In genomic region chr5:42037379-42037932, GRCh38 we compare ENCODE assay signal across 1 cellular context.
TF ChIP-seq lines count a peak whose summit lies in the region.

No MANE protein-coding gene starts in this region.

TF ChIP-seq in GM23338, 12 proteins besides CTCF, POLR2A, EP300 and RAD21:
- TF ChIP-seq, protein P1, sequence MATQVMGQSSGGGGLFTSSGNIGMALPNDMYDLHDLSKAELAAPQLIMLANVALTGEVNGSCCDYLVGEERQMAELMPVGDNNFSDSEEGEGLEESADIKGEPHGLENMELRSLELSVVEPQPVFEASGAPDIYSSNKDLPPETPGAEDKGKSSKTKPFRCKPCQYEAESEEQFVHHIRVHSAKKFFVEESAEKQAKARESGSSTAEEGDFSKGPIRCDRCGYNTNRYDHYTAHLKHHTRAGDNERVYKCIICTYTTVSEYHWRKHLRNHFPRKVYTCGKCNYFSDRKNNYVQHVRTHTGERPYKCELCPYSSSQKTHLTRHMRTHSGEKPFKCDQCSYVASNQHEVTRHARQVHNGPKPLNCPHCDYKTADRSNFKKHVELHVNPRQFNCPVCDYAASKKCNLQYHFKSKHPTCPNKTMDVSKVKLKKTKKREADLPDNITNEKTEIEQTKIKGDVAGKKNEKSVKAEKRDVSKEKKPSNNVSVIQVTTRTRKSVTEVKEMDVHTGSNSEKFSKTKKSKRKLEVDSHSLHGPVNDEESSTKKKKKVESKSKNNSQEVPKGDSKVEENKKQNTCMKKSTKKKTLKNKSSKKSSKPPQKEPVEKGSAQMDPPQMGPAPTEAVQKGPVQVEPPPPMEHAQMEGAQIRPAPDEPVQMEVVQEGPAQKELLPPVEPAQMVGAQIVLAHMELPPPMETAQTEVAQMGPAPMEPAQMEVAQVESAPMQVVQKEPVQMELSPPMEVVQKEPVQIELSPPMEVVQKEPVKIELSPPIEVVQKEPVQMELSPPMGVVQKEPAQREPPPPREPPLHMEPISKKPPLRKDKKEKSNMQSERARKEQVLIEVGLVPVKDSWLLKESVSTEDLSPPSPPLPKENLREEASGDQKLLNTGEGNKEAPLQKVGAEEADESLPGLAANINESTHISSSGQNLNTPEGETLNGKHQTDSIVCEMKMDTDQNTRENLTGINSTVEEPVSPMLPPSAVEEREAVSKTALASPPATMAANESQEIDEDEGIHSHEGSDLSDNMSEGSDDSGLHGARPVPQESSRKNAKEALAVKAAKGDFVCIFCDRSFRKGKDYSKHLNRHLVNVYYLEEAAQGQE (IDR thresholded peaks at IDR 0.05; ENCODE audit: unreplicated experiment) = no peak
- TF ChIP-seq ZNF331 (CRISPR knock-in tag; IDR thresholded peaks at IDR 0.05; ENCODE audit: low read depth) = no peak
- TF ChIP-seq, protein P2, sequence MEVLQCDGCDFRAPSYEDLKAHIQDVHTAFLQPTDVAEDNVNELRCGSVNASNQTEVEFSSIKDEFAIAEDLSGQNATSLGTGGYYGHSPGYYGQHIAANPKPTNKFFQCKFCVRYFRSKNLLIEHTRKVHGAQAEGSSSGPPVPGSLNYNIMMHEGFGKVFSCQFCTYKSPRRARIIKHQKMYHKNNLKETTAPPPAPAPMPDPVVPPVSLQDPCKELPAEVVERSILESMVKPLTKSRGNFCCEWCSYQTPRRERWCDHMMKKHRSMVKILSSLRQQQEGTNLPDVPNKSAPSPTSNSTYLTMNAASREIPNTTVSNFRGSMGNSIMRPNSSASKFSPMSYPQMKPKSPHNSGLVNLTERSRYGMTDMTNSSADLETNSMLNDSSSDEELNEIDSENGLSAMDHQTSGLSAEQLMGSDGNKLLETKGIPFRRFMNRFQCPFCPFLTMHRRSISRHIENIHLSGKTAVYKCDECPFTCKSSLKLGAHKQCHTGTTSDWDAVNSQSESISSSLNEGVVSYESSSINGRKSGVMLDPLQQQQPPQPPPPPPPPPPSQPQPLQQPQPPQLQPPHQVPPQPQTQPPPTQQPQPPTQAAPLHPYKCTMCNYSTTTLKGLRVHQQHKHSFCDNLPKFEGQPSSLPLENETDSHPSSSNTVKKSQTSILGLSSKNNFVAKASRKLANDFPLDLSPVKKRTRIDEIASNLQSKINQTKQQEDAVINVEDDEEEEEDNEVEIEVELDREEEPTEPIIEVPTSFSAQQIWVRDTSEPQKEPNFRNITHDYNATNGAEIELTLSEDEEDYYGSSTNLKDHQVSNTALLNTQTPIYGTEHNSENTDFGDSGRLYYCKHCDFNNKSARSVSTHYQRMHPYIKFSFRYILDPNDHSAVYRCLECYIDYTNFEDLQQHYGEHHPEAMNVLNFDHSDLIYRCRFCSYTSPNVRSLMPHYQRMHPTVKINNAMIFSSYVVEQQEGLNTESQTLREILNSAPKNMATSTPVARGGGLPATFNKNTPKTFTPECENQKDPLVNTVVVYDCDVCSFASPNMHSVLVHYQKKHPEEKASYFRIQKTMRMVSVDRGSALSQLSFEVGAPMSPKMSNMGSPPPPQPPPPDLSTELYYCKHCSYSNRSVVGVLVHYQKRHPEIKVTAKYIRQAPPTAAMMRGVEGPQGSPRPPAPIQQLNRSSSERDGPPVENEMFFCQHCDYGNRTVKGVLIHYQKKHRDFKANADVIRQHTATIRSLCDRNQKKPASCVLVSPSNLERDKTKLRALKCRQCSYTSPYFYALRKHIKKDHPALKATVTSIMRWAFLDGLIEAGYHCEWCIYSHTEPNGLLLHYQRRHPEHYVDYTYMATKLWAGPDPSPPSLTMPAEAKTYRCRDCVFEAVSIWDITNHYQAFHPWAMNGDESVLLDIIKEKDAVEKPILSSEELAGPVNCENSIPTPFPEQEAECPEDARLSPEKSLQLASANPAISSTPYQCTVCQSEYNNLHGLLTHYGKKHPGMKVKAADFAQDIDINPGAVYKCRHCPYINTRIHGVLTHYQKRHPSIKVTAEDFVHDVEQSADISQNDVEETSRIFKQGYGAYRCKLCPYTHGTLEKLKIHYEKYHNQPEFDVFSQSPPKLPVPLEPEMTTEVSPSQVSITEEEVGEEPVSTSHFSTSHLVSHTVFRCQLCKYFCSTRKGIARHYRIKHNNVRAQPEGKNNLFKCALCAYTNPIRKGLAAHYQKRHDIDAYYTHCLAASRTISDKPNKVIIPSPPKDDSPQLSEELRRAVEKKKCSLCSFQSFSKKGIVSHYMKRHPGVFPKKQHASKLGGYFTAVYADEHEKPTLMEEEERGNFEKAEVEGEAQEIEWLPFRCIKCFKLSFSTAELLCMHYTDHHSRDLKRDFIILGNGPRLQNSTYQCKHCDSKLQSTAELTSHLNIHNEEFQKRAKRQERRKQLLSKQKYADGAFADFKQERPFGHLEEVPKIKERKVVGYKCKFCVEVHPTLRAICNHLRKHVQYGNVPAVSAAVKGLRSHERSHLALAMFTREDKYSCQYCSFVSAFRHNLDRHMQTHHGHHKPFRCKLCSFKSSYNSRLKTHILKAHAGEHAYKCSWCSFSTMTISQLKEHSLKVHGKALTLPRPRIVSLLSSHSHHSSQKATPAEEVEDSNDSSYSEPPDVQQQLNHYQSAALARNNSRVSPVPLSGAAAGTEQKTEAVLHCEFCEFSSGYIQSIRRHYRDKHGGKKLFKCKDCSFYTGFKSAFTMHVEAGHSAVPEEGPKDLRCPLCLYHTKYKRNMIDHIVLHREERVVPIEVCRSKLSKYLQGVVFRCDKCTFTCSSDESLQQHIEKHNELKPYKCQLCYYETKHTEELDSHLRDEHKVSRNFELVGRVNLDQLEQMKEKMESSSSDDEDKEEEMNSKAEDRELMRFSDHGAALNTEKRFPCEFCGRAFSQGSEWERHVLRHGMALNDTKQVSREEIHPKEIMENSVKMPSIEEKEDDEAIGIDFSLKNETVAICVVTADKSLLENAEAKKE (CRISPR knock-in tag; IDR thresholded peaks at IDR 0.05) = no peak
- no peak for TF ChIP-seq EZH2phosphoT487 (IDR thresholded peaks at IDR 0.05; ENCODE audit: unreplicated experiment)
- TF ChIP-seq STAT1 (IDR thresholded peaks at IDR 0.05; ENCODE audit: unreplicated experiment) = no peak
- no peak for TF ChIP-seq ETS1 (IDR thresholded peaks at IDR 0.05)
- no peak for TF ChIP-seq CREB1 (CRISPR knock-in tag; IDR thresholded peaks at IDR 0.05; ENCODE audit: low read depth)
- TF ChIP-seq JUNB (IDR thresholded peaks at IDR 0.05; ENCODE audit: unreplicated experiment) = no peak
- no peak for TF ChIP-seq POLR2AphosphoS5 (IDR thresholded peaks at IDR 0.05; ENCODE audit: low read depth)
- TF ChIP-seq EZH2 (IDR thresholded peaks at IDR 0.05; ENCODE audit: low read depth, unreplicated experiment) = no peak
- no peak for TF ChIP-seq ZNF114 (CRISPR knock-in tag; IDR thresholded peaks at IDR 0.05)
- no peak for TF ChIP-seq NANOG (IDR thresholded peaks at IDR 0.05; ENCODE audit: borderline replicate concordance)
